In genomic region chr16:4677994-4678393, GRCh38 we compare ENCODE assay signal across 20 cellular contexts. TPM values are rescaled to one million over a fixed set of nuclear protein-coding genes. Genes with fewer than 3 reads are reported as not detected.
DNase-seq lines count a peak whose midpoint lies in the region; ATAC-seq lines count a peak whose summit lies in the region.
"Had no signal": no experiment of that assay in that cellular context is flagged by ENCODE, and none has a peak within 500 bp of the region (broad histone marks: within the 10 kb centered on the region; RNA-seq: fewer than 3 reads in every experiment).

No MANE protein-coding gene starts in this region.

- ATAC-seq in activated T-cell treated with anti-CD3 and anti-CD28 coated beads, Interleukin-2, amount 50 U/mL, for 72 hours (replicated peaks in 1 of 2): no peak
- ATAC-seq in naive thymus-derived CD4-positive, alpha-beta T cell: no peak
- ATAC-seq in HG02678 (IDR thresholded peaks at IDR 0.05; ENCODE audit: unreplicated experiment) (no peak), GM19452 (IDR thresholded peaks at IDR 0.05; ENCODE audit: unreplicated experiment) (no peak), GM18520 (IDR thresholded peaks at IDR 0.05; ENCODE audit: unreplicated experiment) (no peak)
- ATAC-seq: left colon, mucosa of descending colon, sciatic nerve had no signal

- no peaks in the 10 kb centered on the region for H3K27me3 Mint-ChIP-seq in activated T-cell treated with anti-CD3 and anti-CD28 coated beads, Interleukin-2, amount 50 U/mL, for 72 hours (ENCODE audit: low read depth)
- H3K27me3 Mint-ChIP-seq in CD8-positive, alpha-beta memory T cell: peaks cover 0 to 2% of the 10 kb centered on the region in 2 donors
- H3K27me3 Mint-ChIP-seq in activated naive CD8-positive, alpha-beta T cell treated with anti-CD3 and anti-CD28 coated beads for 36 hours: no peaks in the 10 kb centered on the region
- no peaks in the 10 kb centered on the region for H3K27me3 Mint-ChIP-seq in naive thymus-derived CD4-positive, alpha-beta T cell

- H3K4me1 Mint-ChIP-seq in activated T-cell treated with anti-CD3 and anti-CD28 coated beads, Interleukin-2, amount 50 U/mL, for 72 hours (ENCODE audit: low read depth): peaks cover 36% of the 10 kb centered on the region
- peaks cover 20 to 40% (median 21%) of the 10 kb centered on the region in 3 donors for H3K4me1 Mint-ChIP-seq in CD8-positive, alpha-beta memory T cell
- peaks cover 40% of the 10 kb centered on the region for H3K4me1 Mint-ChIP-seq in activated naive CD8-positive, alpha-beta T cell treated with anti-CD3 and anti-CD28 coated beads for 36 hours
- H3K4me1 Mint-ChIP-seq in naive thymus-derived CD4-positive, alpha-beta T cell: peaks cover 31 to 41% (median 35%) of the 10 kb centered on the region in 7 donors

- POLR2A ChIA-PET in CD8-positive, alpha-beta memory T cell (lab: Charles Lee): no interaction called here
- POLR2A ChIA-PET in naive thymus-derived CD4-positive, alpha-beta T cell (lab: Charles Lee): interaction anchor here (1.0 kb wide), 1 partner anchor 12 kb away, joined by 3 read pairs; no protein-coding TSS in a partner anchor

- no peaks in the 10 kb centered on the region for H3K9me3 ChIP-seq in CD8-positive, alpha-beta memory T cell (ENCODE audit: low read length)
- H3K9me3 ChIP-seq in naive thymus-derived CD4-positive, alpha-beta T cell (ENCODE audit: control insufficient read depth in 2 of 3, low read length in 3 of 3): no peaks in the 10 kb centered on the region
- H3K9me3 ChIP-seq: MG63, mucosa of descending colon, SK-N-SH, stomach had no signal

- no peak for DNase-seq in activated T-cell treated with anti-CD3 and anti-CD28 coated beads, Interleukin-2, amount 50 U/mL, for 72 hours
- no peak for DNase-seq in activated T-cell treated with anti-CD3 and anti-CD28 coated beads, Interleukin-2, amount 50 U/mL, for 48 hours
- DNase-seq in CD8-positive, alpha-beta memory T cell: no peak
- DNase-seq in activated naive CD8-positive, alpha-beta T cell treated with anti-CD3 and anti-CD28 coated beads for 36 hours: no peak
- DNase-seq in naive thymus-derived CD4-positive, alpha-beta T cell: no peak
- DNase-seq: ACHN; activated CD4-positive, alpha-beta T cell treated with anti-CD3 and anti-CD28 coated beads, Interleukin-2, amount 50 U/mL, for 4 hours; activated effector memory CD4-positive, alpha-beta T cell treated with Interleukin-2 at 50 U/mL for 16 hours; DND-41; GM23248; left colon; MG63; occipital lobe; SK-N-SH; stomach had no signal

- H3K36me3 ChIP-seq in CD8-positive, alpha-beta memory T cell (ENCODE audit: insufficient read depth, low read length): peaks cover under 1% of the 10 kb centered on the region
- peaks cover 0 to 53% (median 0%) of the 10 kb centered on the region in 3 experiments for H3K36me3 ChIP-seq in naive thymus-derived CD4-positive, alpha-beta T cell (ENCODE audit: control insufficient read depth in 2 of 3, insufficient read depth in 3 of 3, low read length in 3 of 3)

- intact Hi-C loops in naive thymus-derived CD4-positive, alpha-beta T cell (cut with micrococcal nuclease): loop anchor here (2.0 kb wide), 2 partner anchors 15 to 17 kb away; partner anchors contain the start of gene NUDT16L1 (in 1 of the 2)

- H3K4me3 ChIP-seq in CD8-positive, alpha-beta memory T cell (ENCODE audit: low read length): no peak overlapping the region
- H3K4me3 ChIP-seq in naive thymus-derived CD4-positive, alpha-beta T cell (ENCODE audit: low read length): no peak overlapping the region
- H3K4me3 ChIP-seq: GM23248, MG63, mucosa of descending colon, stomach had no signal

- peaks cover 23% of the 10 kb centered on the region for H3K4me1 ChIP-seq in CD8-positive, alpha-beta memory T cell (ENCODE audit: insufficient read depth, low read length)
- H3K4me1 ChIP-seq in naive thymus-derived CD4-positive, alpha-beta T cell (ENCODE audit: control insufficient read depth in 2 of 2, insufficient read depth in 2 of 2, low read length in 2 of 2): peaks cover 19 to 28% of the 10 kb centered on the region in 2 donors

- no peak overlapping the region for H3K4me3 Mint-ChIP-seq in activated T-cell treated with anti-CD3 and anti-CD28 coated beads, Interleukin-2, amount 50 U/mL, for 72 hours
- H3K4me3 Mint-ChIP-seq in CD8-positive, alpha-beta memory T cell: no peak overlapping the region
- no peak overlapping the region for H3K4me3 Mint-ChIP-seq in activated naive CD8-positive, alpha-beta T cell treated with anti-CD3 and anti-CD28 coated beads for 36 hours
- H3K4me3 Mint-ChIP-seq in naive thymus-derived CD4-positive, alpha-beta T cell: peak overlapping the region in 3 of 10 donors; percentile 16 to 38 (median 27)

- H3K9me3 Mint-ChIP-seq in activated T-cell treated with anti-CD3 and anti-CD28 coated beads, Interleukin-2, amount 50 U/mL, for 72 hours: no peaks in the 10 kb centered on the region
- no peaks in the 10 kb centered on the region for H3K9me3 Mint-ChIP-seq in CD8-positive, alpha-beta memory T cell
- no peaks in the 10 kb centered on the region for H3K9me3 Mint-ChIP-seq in activated naive CD8-positive, alpha-beta T cell treated with anti-CD3 and anti-CD28 coated beads for 36 hours
- H3K9me3 Mint-ChIP-seq in naive thymus-derived CD4-positive, alpha-beta T cell: no peaks in the 10 kb centered on the region

- no peaks in the 10 kb centered on the region for H3K27me3 ChIP-seq in CD8-positive, alpha-beta memory T cell (ENCODE audit: insufficient read depth, low read length, poor library complexity, severe bottlenecking)
- H3K27me3 ChIP-seq in naive thymus-derived CD4-positive, alpha-beta T cell (ENCODE audit: control insufficient read depth in 2 of 2, insufficient read depth in 2 of 2, low read length in 2 of 2): no peaks in the 10 kb centered on the region
- H3K27me3 ChIP-seq: MG63, stomach had no signal

- H3K36me3 Mint-ChIP-seq in activated T-cell treated with anti-CD3 and anti-CD28 coated beads, Interleukin-2, amount 50 U/mL, for 72 hours (ENCODE audit: insufficient read depth in 2 of 2): peaks cover 5 to 10% of the 10 kb centered on the region in 2 donors
- peaks cover 0 to 51% (median 4%) of the 10 kb centered on the region in 3 donors for H3K36me3 Mint-ChIP-seq in CD8-positive, alpha-beta memory T cell
- peaks cover 26% of the 10 kb centered on the region for H3K36me3 Mint-ChIP-seq in activated naive CD8-positive, alpha-beta T cell treated with anti-CD3 and anti-CD28 coated beads for 36 hours
- H3K36me3 Mint-ChIP-seq in naive thymus-derived CD4-positive, alpha-beta T cell: peaks cover 0 to 18% (median 3%) of the 10 kb centered on the region in 5 donors

- H3K27ac ChIP-seq in CD8-positive, alpha-beta memory T cell (ENCODE audit: low read depth, low read length): no peak overlapping the region
- peak overlapping the region; percentile 42 for H3K27ac ChIP-seq in naive thymus-derived CD4-positive, alpha-beta T cell (ENCODE audit: low read depth, low read length)
- H3K27ac ChIP-seq: GM23248 had no signal

- CTCF ChIA-PET in CD8-positive, alpha-beta memory T cell (lab: Charles Lee): interaction anchor here (0.9 kb wide), 1 partner anchor 318 kb away, joined by 3 read pairs; no protein-coding TSS in a partner anchor
- CTCF ChIA-PET in naive thymus-derived CD4-positive, alpha-beta T cell (lab: Charles Lee): interaction anchor here (0.6 kb wide), 1 partner anchor 93 kb away, joined by 3 read pairs; no protein-coding TSS in a partner anchor

- H3K27ac Mint-ChIP-seq in activated T-cell treated with anti-CD3 and anti-CD28 coated beads, Interleukin-2, amount 50 U/mL, for 72 hours: peak overlapping the region; percentile 20
- H3K27ac Mint-ChIP-seq in CD8-positive, alpha-beta memory T cell: peak overlapping the region in 7 of 8 donors; percentile 32 to 94 (median 85)
- peak overlapping the region; percentile 61 for H3K27ac Mint-ChIP-seq in activated naive CD8-positive, alpha-beta T cell treated with anti-CD3 and anti-CD28 coated beads for 36 hours
- peak overlapping the region; percentile 57 to 98 (median 81) for H3K27ac Mint-ChIP-seq in naive thymus-derived CD4-positive, alpha-beta T cell

RNA-seq across cellular contexts. Expression of gene NUDT16L1, which starts 15.4 kb away (rescaled TPM):
- 10 to 100 TPM; 22.8 to 28.0 TPM for total RNA-seq in activated T-cell treated with anti-CD3 and anti-CD28 coated beads, Interleukin-2, amount 50 U/mL, for 72 hours
- 10 to 100 TPM; 40.6 to 47.7 TPM for total RNA-seq in CD8-positive, alpha-beta memory T cell
- 89.2 TPM for polyA plus RNA-seq in CD8-positive, alpha-beta memory T cell
- total RNA-seq in activated naive CD8-positive, alpha-beta T cell treated with anti-CD3 and anti-CD28 coated beads for 36 hours: 10 to 100 TPM; 26.5 to 29.1 TPM
- 10 to 100 TPM; 42.8 to 65.4 (median 53.3) TPM for total RNA-seq in naive thymus-derived CD4-positive, alpha-beta T cell
- 100 to 1,000 TPM; 104 to 133 TPM for polyA plus RNA-seq in naive thymus-derived CD4-positive, alpha-beta T cell

RNA-seq across cellular contexts. Expression of gene MGRN1, which starts 53.4 kb away (rescaled TPM):
- total RNA-seq in activated T-cell treated with anti-CD3 and anti-CD28 coated beads, Interleukin-2, amount 50 U/mL, for 72 hours: 100 to 1,000 TPM; 107 to 116 TPM
- total RNA-seq in CD8-positive, alpha-beta memory T cell: 10 to 100 TPM; 67.3 to 69.7 TPM
- 6.4 TPM for polyA plus RNA-seq in CD8-positive, alpha-beta memory T cell
- total RNA-seq in activated naive CD8-positive, alpha-beta T cell treated with anti-CD3 and anti-CD28 coated beads for 36 hours: 10 to 100 TPM; 63.7 to 64.3 TPM
- 100 to 1,000 TPM in 1 of 5 experiments, 10 to 100 TPM in 4; 62.6 to 103 (median 81.2) TPM for total RNA-seq in naive thymus-derived CD4-positive, alpha-beta T cell
- polyA plus RNA-seq in naive thymus-derived CD4-positive, alpha-beta T cell: 1 to 10 TPM; 4.9 to 10.0 TPM

RNA-seq across cellular contexts. Expression of gene ANKS3, which starts 56.1 kb away (rescaled TPM):
- total RNA-seq in activated T-cell treated with anti-CD3 and anti-CD28 coated beads, Interleukin-2, amount 50 U/mL, for 72 hours: 10 to 100 TPM; 18.0 to 20.6 TPM
- total RNA-seq in CD8-positive, alpha-beta memory T cell: 10 to 100 TPM; 16.9 to 18.5 TPM
- polyA plus RNA-seq in CD8-positive, alpha-beta memory T cell: 4.3 TPM
- 10 to 100 TPM; 12.1 to 16.1 TPM for total RNA-seq in activated naive CD8-positive, alpha-beta T cell treated with anti-CD3 and anti-CD28 coated beads for 36 hours
- 10 to 100 TPM; 17.6 to 32.7 (median 25.3) TPM for total RNA-seq in naive thymus-derived CD4-positive, alpha-beta T cell
- 1 to 10 TPM; 4.1 to 8.5 TPM for polyA plus RNA-seq in naive thymus-derived CD4-positive, alpha-beta T cell

RNA-seq across cellular contexts. Expression of gene DNAAF8, which starts 56.3 kb away (rescaled TPM):
- total RNA-seq in activated T-cell treated with anti-CD3 and anti-CD28 coated beads, Interleukin-2, amount 50 U/mL, for 72 hours: under 1 TPM in 1 of 2 donors, not detected in 1; 0.48 TPM
- under 1 TPM; 0.15 to 0.31 TPM for total RNA-seq in CD8-positive, alpha-beta memory T cell
- 0.35 TPM for polyA plus RNA-seq in CD8-positive, alpha-beta memory T cell
- total RNA-seq in activated naive CD8-positive, alpha-beta T cell treated with anti-CD3 and anti-CD28 coated beads for 36 hours: under 1 TPM; 0.10 to 0.62 TPM
- total RNA-seq in naive thymus-derived CD4-positive, alpha-beta T cell: under 1 TPM; 0.11 to 0.57 (median 0.27) TPM
- under 1 TPM in 1 of 2 donors, not detected in 1; 0.31 TPM for polyA plus RNA-seq in naive thymus-derived CD4-positive, alpha-beta T cell

Comparison
In these comparisons a context has a peak if more than half of its experiments do, and no peak if none do; other contexts are left out.
1. H3K27ac Mint-ChIP-seq: peak in every context shown above with its lines; median percentile 85 in CD8-positive, alpha-beta memory T cell; 81 in naive thymus-derived CD4-positive, alpha-beta T cell; 61 in activated naive CD8-positive, alpha-beta T cell treated with anti-CD3 and anti-CD28 coated beads for 36 hours; 20 in activated T-cell treated with anti-CD3 and anti-CD28 coated beads, Interleukin-2, amount 50 U/mL, for 72 hours.